ENCODE assay signal across 26 cellular contexts in genomic region chr1:113444857-113445256, GRCh38. TPM values are rescaled to one million over a fixed set of nuclear protein-coding genes. Genes with fewer than 3 reads are reported as not detected.
DNase-seq lines count a peak whose midpoint lies in the region; ATAC-seq, FAIRE-seq and TF ChIP-seq lines count a peak whose summit lies in the region.
"Had no signal": no experiment of that assay in that cellular context is flagged by ENCODE, and none has a peak within 500 bp of the region (broad histone marks: within the 10 kb centered on the region; RNA-seq: fewer than 3 reads in every experiment).

No MANE protein-coding gene starts in this region.

- TF ChIP-seq RAD21 in HepG2 (CRISPR knock-in tag; IDR thresholded peaks at IDR 0.05), result no peak
- TF ChIP-seq RAD21 in K562 (CRISPR knock-in tag; conservative IDR thresholded peaks at IDR 0.05 in 1 of 2, IDR thresholded peaks at IDR 0.05 in 1 of 2), result no peak

- CTCF ChIA-PET in HepG2 (lab: Yijun Ruan, JAX; ENCODE audit: low intra/inter-chr PET ratio, low total read pairs) (no interaction called here), HEK293 (lab: Yijun Ruan, JAX) (interaction anchor here (0.7 kb wide), 1 partner anchor 146 kb away, joined by 4 read pairs; no protein-coding TSS in a partner anchor), K562 (lab: Yijun Ruan, JAX; ENCODE audit: low intra/inter-chr PET ratio) (no interaction called here)

- DNase-seq in HepG2 (ENCODE audit: low spot score) (no peak), right lobe of liver (no peak), K562 (ENCODE audit: extremely low read depth in 1 of 4, low spot score in 3 of 4) (no peak), heart left ventricle (no peak)
- no peak for DNase-seq in stimulated activated CD8-positive, alpha-beta memory T cell treated with anti-CD3 and anti-CD28 coated beads, Interleukin-4, amount 100 ng/mL, for 48 hours
- DNase-seq: 8988T; ACHN; BE2C; C1 segment of cervical spinal cord; CD4-positive, alpha-beta memory T cell; CD4-positive, CD25-positive, alpha-beta regulatory T cell; CD8-positive, alpha-beta memory T cell; COR-L47; DMS 273 treated with DMSO at 0.1 percent for 48 hours; DMS153; DMS53; DMS79; DND-41; EL; GDM1 had no signal

- POLR2A ChIA-PET in HepG2 (lab: Yijun Ruan, JAX), result no interaction called here
- POLR2A ChIA-PET in HEK293 (lab: Yijun Ruan, JAX), result no interaction called here
- POLR2A ChIA-PET in K562 (lab: Yijun Ruan, JAX), result interaction anchor here (0.6 kb wide), 1 partner anchor 16 kb away, joined by 3 read pairs; no protein-coding TSS in a partner anchor

- no peaks in the 10 kb centered on the region for H3K4me1 ChIP-seq in HepG2 (ENCODE audit: insufficient read depth, low read length)
- H3K4me1 ChIP-seq in right lobe of liver, result no peaks in the 10 kb centered on the region
- no peaks in the 10 kb centered on the region for H3K4me1 ChIP-seq in HEK293 (ENCODE audit: control insufficient read depth, insufficient read depth, low read length)
- no peaks in the 10 kb centered on the region for H3K4me1 ChIP-seq in K562 (replicated peaks in 1 of 2; ENCODE audit: control insufficient read depth in 2 of 2, insufficient read depth in 2 of 2, low read length in 2 of 2)
- no peaks in the 10 kb centered on the region for H3K4me1 ChIP-seq in heart left ventricle
- H3K4me1 ChIP-seq: BE2C, BLaER1 had no signal

- TF ChIP-seq POLR2A in HepG2 (IDR thresholded peaks at IDR 0.05; ENCODE audit: insufficient read depth in 1 of 2, low read depth in 2 of 2, low read length in 2 of 2) (no peak), right lobe of liver (IDR thresholded peaks at IDR 0.05) (no peak), K562 (conservative IDR thresholded peaks at IDR 0.05) (no peak), heart left ventricle (IDR thresholded peaks at IDR 0.05) (no peak)

- H3K79me2 ChIP-seq in HepG2 (ENCODE audit: insufficient read depth, low read length) (peaks cover 12% of the 10 kb centered on the region), K562 (ENCODE audit: control insufficient read depth, insufficient read depth, low read length) (no peaks in the 10 kb centered on the region)

- H3K27me3 ChIP-seq in HepG2 (ENCODE audit: control insufficient read depth in 1 of 2, insufficient read depth in 2 of 2, low read length in 2 of 2) (no peaks in the 10 kb centered on the region), right lobe of liver (no peaks in the 10 kb centered on the region), K562 (ENCODE audit: control insufficient read depth in 2 of 2, insufficient read depth in 2 of 2, low read length in 2 of 2) (no peaks in the 10 kb centered on the region), heart left ventricle (no peaks in the 10 kb centered on the region)
- H3K27me3 ChIP-seq: BE2C, BLaER1 had no signal

- BruUV-seq in HepG2 (replicated peaks; lab: Mats Ljungman, UMichigan), result no TSS peak
- no TSS peak for BruUV-seq in K562 (replicated peaks; lab: Mats Ljungman, UMichigan)

- H3K27ac ChIP-seq in HepG2 (ENCODE audit: extremely low read length, insufficient read depth, low read length) (no peak overlapping the region), right lobe of liver (no peak overlapping the region), HEK293 (ENCODE audit: extremely low read depth, low read depth, low read length) (no peak overlapping the region), K562 (ENCODE audit: extremely low read depth, low read depth, low read length) (no peak overlapping the region), heart left ventricle (no peak overlapping the region)
- H3K27ac ChIP-seq: BLaER1 had no signal

- TF ChIP-seq EP300 in HepG2 (IDR thresholded peaks at IDR 0.05; ENCODE audit: low read depth in 2 of 2, low read length in 2 of 2) (no peak), HepG2 (CRISPR knock-in tag; IDR thresholded peaks at IDR 0.05; ENCODE audit: borderline replicate concordance) (no peak), K562 (IDR thresholded peaks at IDR 0.05; ENCODE audit: low read length) (no peak)

- H3K9ac ChIP-seq in HepG2 (ENCODE audit: insufficient read depth, low read depth, low read length), result no peak overlapping the region
- no peak overlapping the region for H3K9ac ChIP-seq in K562 (ENCODE audit: insufficient read depth in 1 of 2, low read depth in 2 of 2, low read length in 2 of 2)
- H3K9ac ChIP-seq: BLaER1 had no signal

- H2AFZ ChIP-seq in HepG2 (ENCODE audit: low read length), result no peak overlapping the region
- H2AFZ ChIP-seq in K562 (ENCODE audit: low read depth, low read length), result no peak overlapping the region

- no peak overlapping the region for H3K4me3 ChIP-seq in HepG2 (replicated peaks in 1 of 3; ENCODE audit: insufficient read depth in 1 of 3, low read depth in 2 of 3, low read length in 3 of 3)
- no peak overlapping the region for H3K4me3 ChIP-seq in right lobe of liver
- no peak overlapping the region for H3K4me3 ChIP-seq in HEK293 (ENCODE audit: low read depth, low read length)
- H3K4me3 ChIP-seq in K562, result no peak overlapping the region
- no peak overlapping the region for H3K4me3 ChIP-seq in heart left ventricle
- H3K4me3 ChIP-seq: BLaER1, GM12878 had no signal

- H4K20me1 ChIP-seq in HepG2 (ENCODE audit: insufficient read depth, low read length) (no peaks in the 10 kb centered on the region), K562 (replicated peaks; ENCODE audit: control insufficient read depth, insufficient read depth, low read length) (no peaks in the 10 kb centered on the region)
- H4K20me1 ChIP-seq: BLaER1 had no signal

- in situ Hi-C loops in HepG2 (cut with HindIII; ENCODE audit: extremely low pct_ligation_motif_present, low pct_unique_long_range_greater_than_20kb) (no loop called here), K562 (cut with MboI) (no loop called here)

- peaks cover 13% of the 10 kb centered on the region for H3K9me3 ChIP-seq in HepG2 (ENCODE audit: low read length)
- H3K9me3 ChIP-seq in right lobe of liver, result no peaks in the 10 kb centered on the region
- H3K9me3 ChIP-seq in HEK293 (ENCODE audit: control insufficient read depth, insufficient read depth, low read depth, low read length), result no peaks in the 10 kb centered on the region
- no peaks in the 10 kb centered on the region for H3K9me3 ChIP-seq in K562 (replicated peaks; ENCODE audit: control insufficient read depth, insufficient read depth, low read depth, low read length)
- H3K9me3 ChIP-seq in heart left ventricle, result peaks cover 0 to 22% (median 2%) of the 10 kb centered on the region in 12 donors

- no peak overlapping the region for H3K4me2 ChIP-seq in HepG2 (ENCODE audit: low read depth, low read length)
- H3K4me2 ChIP-seq in K562 (ENCODE audit: insufficient read depth, low read length), result no peak overlapping the region
- H3K4me2 ChIP-seq: BLaER1 had no signal

- H3K36me3 ChIP-seq in HepG2 (replicated peaks in 1 of 2; ENCODE audit: control insufficient read depth in 1 of 2, insufficient read depth in 2 of 2, low read length in 2 of 2) (no peaks in the 10 kb centered on the region), right lobe of liver (no peaks in the 10 kb centered on the region), HEK293 (ENCODE audit: control insufficient read depth in 2 of 2, insufficient read depth in 1 of 2, low read length in 2 of 2) (no peaks in the 10 kb centered on the region), K562 (ENCODE audit: control insufficient read depth, insufficient read depth, low read length) (no peaks in the 10 kb centered on the region), heart left ventricle (no peaks in the 10 kb centered on the region)

- FAIRE-seq in HepG2 (lab: Jason Lieb, UNC), result no peak
- FAIRE-seq in K562 (lab: Jason Lieb, UNC), result no peak
- FAIRE-seq: A204.1, GM12878, GM12892, GM18507 had no signal

- ATAC-seq in HepG2, result no peak
- no peak for ATAC-seq in right lobe of liver
- no peak for ATAC-seq in K562
- no peak for ATAC-seq in heart left ventricle
- ATAC-seq: GM12878 had no signal

- no peaks in the 10 kb centered on the region for H3K9me1 ChIP-seq in K562 (ENCODE audit: control insufficient read depth, insufficient read depth, low read length)

- TF ChIP-seq CTCF in HepG2 (CRISPR knock-in tag; IDR thresholded peaks at IDR 0.05), result no peak
- no peak for TF ChIP-seq CTCF in right lobe of liver (IDR thresholded peaks at IDR 0.05)
- TF ChIP-seq CTCF in HEK293 (tag by site-specific recombination; IDR thresholded peaks at IDR 0.05), result no peak
- no peak for TF ChIP-seq CTCF in K562 (IDR thresholded peaks at IDR 0.05 in 2 of 3, conservative IDR thresholded peaks at IDR 0.05 in 1 of 3; ENCODE audit: insufficient read depth in 2 of 3, low read depth in 1 of 3, low read length in 3 of 3)
- TF ChIP-seq CTCF in heart left ventricle (IDR thresholded peaks at IDR 0.05), result no peak

- intact Hi-C loops in HepG2 (cut with micrococcal nuclease; ENCODE audit: unreplicated experiment), result no loop called here
- intact Hi-C loops in right lobe of liver (cut with DNase I), result no loop called here
- intact Hi-C loops in K562 (cut with micrococcal nuclease), result no loop called here
- intact Hi-C loops in heart left ventricle (cut with DNase I), result loop anchor here in 1 of 10 donors (5.0 kb wide), 1 partner anchor 223 kb away; no protein-coding TSS in a partner anchor

RNA-seq across cellular contexts. Expression of gene MAGI3, which starts 54.5 kb away (rescaled TPM):
- total RNA-seq in HepG2 (2016; rRNA removed; fragmentation: Illumina TruSeq; extraction: Trizol) (11.3 and 11.8 TPM in 2 replicates), right lobe of liver (10 to 100 TPM in 5 of 6 experiments, 1 to 10 TPM in 1; 8.5 to 14.5 (median 12.3) TPM), K562 (2014; rRNA removed) (3.7 and 4.7 TPM in 2 replicates), K562 (2014; rRNA removed; fragmentation: Illumina TruSeq; extraction: Trizol) (5.5 and 6.3 TPM in 2 replicates), K562 (2015; rRNA removed; fragmentation: Illumina TruSeq; extraction: Trizol) (6.0 and 7.0 TPM in 2 replicates), K562 (2021) (6.1 and 6.5 TPM in 2 replicates), heart left ventricle (10 to 100 TPM in 1 of 9 donors, 1 to 10 TPM in 8; 6.0 to 10.0 (median 8.1) TPM)
- total RNA-seq in HepG2 (2016; cell fraction: cytosol; rRNA removed; fragmentation: Illumina TruSeq; extraction: Trizol; ENCODE audit: low read depth), result 2.4 and 2.5 TPM in 2 replicates
- total RNA-seq in HepG2 (2016; cell fraction: insoluble cytoplasmic fraction; rRNA removed; fragmentation: Illumina TruSeq; extraction: Trizol), result 10.8 and 10.9 TPM in 2 replicates
- total RNA-seq in HepG2 (2016; cell fraction: membrane; rRNA removed; fragmentation: Illumina TruSeq; extraction: Trizol), result 5.3 and 5.6 TPM in 2 replicates
- 18.0 and 21.7 TPM in 2 replicates for total RNA-seq in HepG2 (2016; cell fraction: nucleus; rRNA removed; fragmentation: Illumina TruSeq; extraction: Trizol)
- polyA plus RNA-seq in HepG2 (2011; rRNA removed) (3.8 and 4.0 TPM in 2 replicates), K562 (2011; rRNA removed) (8.6 and 9.1 TPM in 2 replicates), K562 (2014; fragmentation: Illumina TruSeq; extraction: Trizol) (3.6 and 5.6 TPM in 2 replicates), K562 (2014; fragmentation: Nextera tagmentation; extraction: Ambion mirVana) (1 to 10 TPM; 1.0 to 1.2 TPM), K562 (2014; rRNA removed) (3.3 and 3.9 TPM in 2 replicates), heart left ventricle (1 to 10 TPM; 2.1 to 4.9 TPM)
- 1.9 and 3.0 TPM in 2 replicates for polyA plus RNA-seq in HepG2 (2011; cell fraction: cytosol; rRNA removed)
- polyA plus RNA-seq in HepG2 (2011; cell fraction: nucleus; rRNA removed), result 4.6 and 4.7 TPM in 2 replicates
- 6.0 and 6.8 TPM in 2 replicates for polyA plus RNA-seq in HepG2 (2012)
- 0.72 and 1.0 TPM in 2 replicates for polyA plus RNA-seq in HepG2 (2016; cell fraction: cytosol; fragmentation: Illumina TruSeq; extraction: Trizol; ENCODE audit: low read depth)
- polyA plus RNA-seq in HepG2 (2016; cell fraction: insoluble cytoplasmic fraction; fragmentation: Illumina TruSeq; extraction: Trizol; ENCODE audit: low read depth), result 8.4 TPM in 2 replicates
- polyA plus RNA-seq in HepG2 (2016; cell fraction: membrane; fragmentation: Illumina TruSeq; extraction: Trizol; ENCODE audit: low read depth), result 1.9 and 2.3 TPM in 2 replicates
- polyA plus RNA-seq in HepG2 (2016; cell fraction: nucleus; fragmentation: Illumina TruSeq; extraction: Trizol; ENCODE audit: insufficient read depth, low read depth), result 6.9 and 7.8 TPM in 2 replicates
- 10.8 and 19.5 TPM in 2 replicates for polyA minus RNA-seq in HepG2 (2011; rRNA and poly(A)+ RNA removed; ENCODE audit: low replicate concordance)
- 6.1 and 7.5 TPM in 2 replicates for polyA minus RNA-seq in HepG2 (2011; cell fraction: cytosol; rRNA and poly(A)+ RNA removed)
- 57.9 and 58.3 TPM in 2 replicates for polyA minus RNA-seq in HepG2 (2011; cell fraction: nucleus; rRNA and poly(A)+ RNA removed)
- 12.1 and 22.5 TPM in 2 replicates for total RNA-seq in K562 (2011; cell fraction: chromatin; rRNA removed; ENCODE audit: low replicate concordance)
- 4.5 and 6.1 TPM in 2 replicates for total RNA-seq in K562 (2011; cell fraction: nucleolus; rRNA removed)
- total RNA-seq in K562 (2011; cell fraction: nucleoplasm; rRNA removed), result 22.1 and 43.9 TPM in 2 replicates
- 2.5 and 6.2 TPM in 2 replicates for polyA plus RNA-seq in K562 (2011; cell fraction: cytosol; rRNA removed)
- 9.3 and 11.5 TPM in 2 replicates for polyA plus RNA-seq in K562 (2011; cell fraction: nucleus; rRNA removed)
- polyA plus RNA-seq in K562 (2012), result 2.9 and 4.4 TPM in 2 replicates
- polyA minus RNA-seq in K562 (2011; rRNA and poly(A)+ RNA removed), result 20.0 and 33.6 TPM in 2 replicates
- polyA minus RNA-seq in K562 (2011; cell fraction: cytosol; rRNA and poly(A)+ RNA removed), result 5.6 and 6.2 TPM in 2 replicates
- polyA minus RNA-seq in K562 (2011; cell fraction: nucleus; rRNA and poly(A)+ RNA removed), result 24.0 and 37.2 TPM in 2 replicates

Comparison
In these comparisons a context has a peak if more than half of its experiments do, and no peak if none do; other contexts are left out.
1. Of the 241 proteins assayed by ChIP-seq in both HepG2 and K562: peak only in HepG2: none; only in K562: IRF9, MAFF, MAFG, NFE2 and TRIM24; in both: none; in neither: 236.